1 cellular context compared by ENCODE assay signal in the genomic region with DNA sequence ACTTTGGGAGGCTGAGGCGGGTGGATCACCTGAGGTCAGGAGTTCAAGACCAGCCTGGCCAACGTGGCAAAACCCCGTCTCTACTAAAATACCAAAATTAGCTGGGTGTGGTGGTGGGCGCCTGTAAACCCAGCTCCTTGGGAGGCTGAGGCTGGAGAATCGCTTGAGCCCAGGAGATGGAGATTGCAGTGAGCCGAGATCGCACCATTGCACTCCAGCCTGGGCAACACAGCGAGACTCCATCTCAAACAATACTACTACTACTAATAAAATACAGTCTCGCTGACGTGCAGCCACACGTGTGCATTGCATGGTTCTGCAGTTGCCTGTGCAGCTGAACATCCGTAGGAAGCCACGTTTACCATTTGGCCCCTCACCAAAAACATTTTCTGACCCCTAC.
TF ChIP-seq lines count a peak whose summit lies in the region.

No MANE protein-coding gene starts in this region.

TF ChIP-seq in HEK293, 187 proteins besides CTCF, POLR2A, EP300 and RAD21:
- TF ChIP-seq BCL11B (tag by site-specific recombination; IDR thresholded peaks at IDR 0.05; ENCODE audit: low read depth) (peak; percentile 59; the same call in 1 of the 2 replicates), ZNF121 (tag by site-specific recombination; IDR thresholded peaks at IDR 0.05) (peak; percentile 95)
- TF ChIP-seq, protein P1, sequence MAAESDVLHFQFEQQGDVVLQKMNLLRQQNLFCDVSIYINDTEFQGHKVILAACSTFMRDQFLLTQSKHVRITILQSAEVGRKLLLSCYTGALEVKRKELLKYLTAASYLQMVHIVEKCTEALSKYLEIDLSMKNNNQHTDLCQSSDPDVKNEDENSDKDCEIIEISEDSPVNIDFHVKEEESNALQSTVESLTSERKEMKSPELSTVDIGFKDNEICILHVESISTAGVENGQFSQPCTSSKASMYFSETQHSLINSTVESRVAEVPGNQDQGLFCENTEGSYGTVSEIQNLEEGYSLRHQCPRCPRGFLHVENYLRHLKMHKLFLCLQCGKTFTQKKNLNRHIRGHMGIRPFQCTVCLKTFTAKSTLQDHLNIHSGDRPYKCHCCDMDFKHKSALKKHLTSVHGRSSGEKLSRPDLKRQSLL (tag by site-specific recombination; IDR thresholded peaks at IDR 0.05): peak; percentile 43; the same call in 1 of the 2 replicates
